In genomic region chrX:119468930-119469635, GRCh38 we compare ENCODE assay signal across 1 cellular context.
TF ChIP-seq lines count a peak whose summit lies in the region.

No MANE protein-coding gene starts in this region.

TF ChIP-seq in H1, 55 proteins besides CTCF, POLR2A, EP300 and RAD21 (continued from another document):
- no peak for TF ChIP-seq TEAD4 (IDR thresholded peaks at IDR 0.05; ENCODE audit: low read depth, low read length)
- TF ChIP-seq, protein P1, sequence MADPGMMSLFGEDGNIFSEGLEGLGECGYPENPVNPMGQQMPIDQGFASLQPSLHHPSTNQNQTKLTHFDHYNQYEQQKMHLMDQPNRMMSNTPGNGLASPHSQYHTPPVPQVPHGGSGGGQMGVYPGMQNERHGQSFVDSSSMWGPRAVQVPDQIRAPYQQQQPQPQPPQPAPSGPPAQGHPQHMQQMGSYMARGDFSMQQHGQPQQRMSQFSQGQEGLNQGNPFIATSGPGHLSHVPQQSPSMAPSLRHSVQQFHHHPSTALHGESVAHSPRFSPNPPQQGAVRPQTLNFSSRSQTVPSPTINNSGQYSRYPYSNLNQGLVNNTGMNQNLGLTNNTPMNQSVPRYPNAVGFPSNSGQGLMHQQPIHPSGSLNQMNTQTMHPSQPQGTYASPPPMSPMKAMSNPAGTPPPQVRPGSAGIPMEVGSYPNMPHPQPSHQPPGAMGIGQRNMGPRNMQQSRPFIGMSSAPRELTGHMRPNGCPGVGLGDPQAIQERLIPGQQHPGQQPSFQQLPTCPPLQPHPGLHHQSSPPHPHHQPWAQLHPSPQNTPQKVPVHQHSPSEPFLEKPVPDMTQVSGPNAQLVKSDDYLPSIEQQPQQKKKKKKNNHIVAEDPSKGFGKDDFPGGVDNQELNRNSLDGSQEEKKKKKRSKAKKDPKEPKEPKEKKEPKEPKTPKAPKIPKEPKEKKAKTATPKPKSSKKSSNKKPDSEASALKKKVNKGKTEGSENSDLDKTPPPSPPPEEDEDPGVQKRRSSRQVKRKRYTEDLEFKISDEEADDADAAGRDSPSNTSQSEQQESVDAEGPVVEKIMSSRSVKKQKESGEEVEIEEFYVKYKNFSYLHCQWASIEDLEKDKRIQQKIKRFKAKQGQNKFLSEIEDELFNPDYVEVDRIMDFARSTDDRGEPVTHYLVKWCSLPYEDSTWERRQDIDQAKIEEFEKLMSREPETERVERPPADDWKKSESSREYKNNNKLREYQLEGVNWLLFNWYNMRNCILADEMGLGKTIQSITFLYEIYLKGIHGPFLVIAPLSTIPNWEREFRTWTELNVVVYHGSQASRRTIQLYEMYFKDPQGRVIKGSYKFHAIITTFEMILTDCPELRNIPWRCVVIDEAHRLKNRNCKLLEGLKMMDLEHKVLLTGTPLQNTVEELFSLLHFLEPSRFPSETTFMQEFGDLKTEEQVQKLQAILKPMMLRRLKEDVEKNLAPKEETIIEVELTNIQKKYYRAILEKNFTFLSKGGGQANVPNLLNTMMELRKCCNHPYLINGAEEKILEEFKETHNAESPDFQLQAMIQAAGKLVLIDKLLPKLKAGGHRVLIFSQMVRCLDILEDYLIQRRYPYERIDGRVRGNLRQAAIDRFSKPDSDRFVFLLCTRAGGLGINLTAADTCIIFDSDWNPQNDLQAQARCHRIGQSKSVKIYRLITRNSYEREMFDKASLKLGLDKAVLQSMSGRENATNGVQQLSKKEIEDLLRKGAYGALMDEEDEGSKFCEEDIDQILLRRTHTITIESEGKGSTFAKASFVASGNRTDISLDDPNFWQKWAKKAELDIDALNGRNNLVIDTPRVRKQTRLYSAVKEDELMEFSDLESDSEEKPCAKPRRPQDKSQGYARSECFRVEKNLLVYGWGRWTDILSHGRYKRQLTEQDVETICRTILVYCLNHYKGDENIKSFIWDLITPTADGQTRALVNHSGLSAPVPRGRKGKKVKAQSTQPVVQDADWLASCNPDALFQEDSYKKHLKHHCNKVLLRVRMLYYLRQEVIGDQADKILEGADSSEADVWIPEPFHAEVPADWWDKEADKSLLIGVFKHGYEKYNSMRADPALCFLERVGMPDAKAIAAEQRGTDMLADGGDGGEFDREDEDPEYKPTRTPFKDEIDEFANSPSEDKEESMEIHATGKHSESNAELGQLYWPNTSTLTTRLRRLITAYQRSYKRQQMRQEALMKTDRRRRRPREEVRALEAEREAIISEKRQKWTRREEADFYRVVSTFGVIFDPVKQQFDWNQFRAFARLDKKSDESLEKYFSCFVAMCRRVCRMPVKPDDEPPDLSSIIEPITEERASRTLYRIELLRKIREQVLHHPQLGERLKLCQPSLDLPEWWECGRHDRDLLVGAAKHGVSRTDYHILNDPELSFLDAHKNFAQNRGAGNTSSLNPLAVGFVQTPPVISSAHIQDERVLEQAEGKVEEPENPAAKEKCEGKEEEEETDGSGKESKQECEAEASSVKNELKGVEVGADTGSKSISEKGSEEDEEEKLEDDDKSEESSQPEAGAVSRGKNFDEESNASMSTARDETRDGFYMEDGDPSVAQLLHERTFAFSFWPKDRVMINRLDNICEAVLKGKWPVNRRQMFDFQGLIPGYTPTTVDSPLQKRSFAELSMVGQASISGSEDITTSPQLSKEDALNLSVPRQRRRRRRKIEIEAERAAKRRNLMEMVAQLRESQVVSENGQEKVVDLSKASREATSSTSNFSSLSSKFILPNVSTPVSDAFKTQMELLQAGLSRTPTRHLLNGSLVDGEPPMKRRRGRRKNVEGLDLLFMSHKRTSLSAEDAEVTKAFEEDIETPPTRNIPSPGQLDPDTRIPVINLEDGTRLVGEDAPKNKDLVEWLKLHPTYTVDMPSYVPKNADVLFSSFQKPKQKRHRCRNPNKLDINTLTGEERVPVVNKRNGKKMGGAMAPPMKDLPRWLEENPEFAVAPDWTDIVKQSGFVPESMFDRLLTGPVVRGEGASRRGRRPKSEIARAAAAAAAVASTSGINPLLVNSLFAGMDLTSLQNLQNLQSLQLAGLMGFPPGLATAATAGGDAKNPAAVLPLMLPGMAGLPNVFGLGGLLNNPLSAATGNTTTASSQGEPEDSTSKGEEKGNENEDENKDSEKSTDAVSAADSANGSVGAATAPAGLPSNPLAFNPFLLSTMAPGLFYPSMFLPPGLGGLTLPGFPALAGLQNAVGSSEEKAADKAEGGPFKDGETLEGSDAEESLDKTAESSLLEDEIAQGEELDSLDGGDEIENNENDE (IDR thresholded peaks at IDR 0.05; ENCODE audit: insufficient replicate concordance, low read length): no peak
- no peak for TF ChIP-seq GABPA (IDR thresholded peaks at IDR 0.05; ENCODE audit: borderline replicate concordance, insufficient read depth, low read length)
- TF ChIP-seq BCL11A (IDR thresholded peaks at IDR 0.05; ENCODE audit: low read depth in 2 of 2, low read length in 2 of 2): no peak
- peak; percentile 60; the same call in 1 of the 2 replicates for TF ChIP-seq TAF1 (IDR thresholded peaks at IDR 0.05; ENCODE audit: low read depth, low read length)
- TF ChIP-seq SP4 (IDR thresholded peaks at IDR 0.05; ENCODE audit: low read length): no peak
- TF ChIP-seq, protein P2, sequence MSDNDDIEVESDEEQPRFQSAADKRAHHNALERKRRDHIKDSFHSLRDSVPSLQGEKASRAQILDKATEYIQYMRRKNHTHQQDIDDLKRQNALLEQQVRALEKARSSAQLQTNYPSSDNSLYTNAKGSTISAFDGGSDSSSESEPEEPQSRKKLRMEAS (IDR thresholded peaks at IDR 0.05): peak; percentile 23; the same call in 1 of the 2 replicates
- TF ChIP-seq NANOG (IDR thresholded peaks at IDR 0.05; ENCODE audit: insufficient read depth, low read depth, low read length, poor library complexity, severe bottlenecking): no peak
- no peak for TF ChIP-seq JUND (IDR thresholded peaks at IDR 0.05; ENCODE audit: low read length)
- TF ChIP-seq CREB1 (IDR thresholded peaks at IDR 0.05): peak; percentile 83
- TF ChIP-seq, protein P3, sequence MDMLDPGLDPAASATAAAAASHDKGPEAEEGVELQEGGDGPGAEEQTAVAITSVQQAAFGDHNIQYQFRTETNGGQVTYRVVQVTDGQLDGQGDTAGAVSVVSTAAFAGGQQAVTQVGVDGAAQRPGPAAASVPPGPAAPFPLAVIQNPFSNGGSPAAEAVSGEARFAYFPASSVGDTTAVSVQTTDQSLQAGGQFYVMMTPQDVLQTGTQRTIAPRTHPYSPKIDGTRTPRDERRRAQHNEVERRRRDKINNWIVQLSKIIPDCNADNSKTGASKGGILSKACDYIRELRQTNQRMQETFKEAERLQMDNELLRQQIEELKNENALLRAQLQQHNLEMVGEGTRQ (IDR thresholded peaks at IDR 0.05; ENCODE audit: low read length): no peak
- TF ChIP-seq CBX5 (IDR thresholded peaks at IDR 0.05; ENCODE audit: low read depth, low read length): no peak
- TF ChIP-seq CTBP2 (IDR thresholded peaks at IDR 0.05; ENCODE audit: borderline replicate concordance, insufficient read depth, insufficient read length, low read length): no peak
- peak; percentile 97 for TF ChIP-seq EGR1 (IDR thresholded peaks at IDR 0.05; ENCODE audit: borderline replicate concordance, low read depth, low read length)
- no peak for TF ChIP-seq JUN (IDR thresholded peaks at IDR 0.05; ENCODE audit: low read depth, low read length)
- TF ChIP-seq SIN3A (conservative IDR thresholded peaks at IDR 0.05 in 1 of 2, IDR thresholded peaks at IDR 0.05 in 1 of 2; ENCODE audit: low read depth in 1 of 2, low read length in 2 of 2): peak in 1 of 2 experiments; percentile 51; a peak in 1 of 4 replicates
- TF ChIP-seq RFX5 (IDR thresholded peaks at IDR 0.05; ENCODE audit: borderline replicate concordance, low read depth, low read length): no peak
- no peak for TF ChIP-seq TAF7 (optimal IDR thresholded peaks at IDR 0.05; ENCODE audit: borderline replicate concordance, low read depth, low read length)
- TF ChIP-seq, protein P4, sequence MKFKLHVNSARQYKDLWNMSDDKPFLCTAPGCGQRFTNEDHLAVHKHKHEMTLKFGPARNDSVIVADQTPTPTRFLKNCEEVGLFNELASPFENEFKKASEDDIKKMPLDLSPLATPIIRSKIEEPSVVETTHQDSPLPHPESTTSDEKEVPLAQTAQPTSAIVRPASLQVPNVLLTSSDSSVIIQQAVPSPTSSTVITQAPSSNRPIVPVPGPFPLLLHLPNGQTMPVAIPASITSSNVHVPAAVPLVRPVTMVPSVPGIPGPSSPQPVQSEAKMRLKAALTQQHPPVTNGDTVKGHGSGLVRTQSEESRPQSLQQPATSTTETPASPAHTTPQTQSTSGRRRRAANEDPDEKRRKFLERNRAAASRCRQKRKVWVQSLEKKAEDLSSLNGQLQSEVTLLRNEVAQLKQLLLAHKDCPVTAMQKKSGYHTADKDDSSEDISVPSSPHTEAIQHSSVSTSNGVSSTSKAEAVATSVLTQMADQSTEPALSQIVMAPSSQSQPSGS (IDR thresholded peaks at IDR 0.05; ENCODE audit: low read length): no peak
- no peak for TF ChIP-seq BRCA1 (IDR thresholded peaks at IDR 0.05; ENCODE audit: low read depth, low read length)
- no peak for TF ChIP-seq CHD1 (IDR thresholded peaks at IDR 0.05; ENCODE audit: low read depth, low read length)
- TF ChIP-seq POLR2AphosphoS5 (IDR thresholded peaks at IDR 0.05; ENCODE audit: low read depth, low read length): peak; percentile 13; the same call in 1 of the 2 replicates
- TF ChIP-seq BACH1 (IDR thresholded peaks at IDR 0.05; ENCODE audit: low read length): no peak
- no peak for TF ChIP-seq SUZ12 (IDR thresholded peaks at IDR 0.05; ENCODE audit: low read length)
